ENCODE assay signal across 12 cellular contexts in the genomic region with DNA sequence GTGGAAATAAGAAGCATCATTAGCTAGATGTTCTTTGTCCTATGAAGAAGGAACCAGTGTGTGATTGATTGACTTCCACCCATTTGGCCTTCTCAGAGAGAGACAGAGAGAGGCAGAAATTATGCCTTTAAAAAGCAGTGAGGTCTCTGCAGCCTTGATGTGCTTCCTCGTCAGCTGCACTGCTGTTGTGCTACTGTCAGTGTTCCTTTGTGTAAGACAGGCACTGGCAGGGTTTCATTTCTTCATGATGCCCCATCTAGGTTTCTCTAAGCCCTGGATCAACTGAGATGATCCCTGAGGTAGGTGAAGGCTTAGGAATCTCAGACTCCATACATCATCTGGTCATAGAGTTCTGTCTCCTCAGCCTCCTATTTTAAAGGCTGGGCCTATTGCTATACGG. TPM values are rescaled to one million over a fixed set of nuclear protein-coding genes. Genes with fewer than 3 reads are reported as not detected.
DNase-seq lines count a peak whose midpoint lies in the region; ATAC-seq and TF ChIP-seq lines count a peak whose summit lies in the region.
"Had no signal": no experiment of that assay in that cellular context is flagged by ENCODE, and none has a peak within 500 bp of the region (broad histone marks: within the 10 kb centered on the region; RNA-seq: fewer than 3 reads in every experiment).

No MANE protein-coding gene starts in this region.

- H3K9me3 ChIP-seq in muscle layer of colon (ENCODE audit: low read length), result no peaks in the 10 kb centered on the region
- no peaks in the 10 kb centered on the region for H3K9me3 ChIP-seq in transverse colon
- H3K9me3 ChIP-seq in osteoblast (ENCODE audit: low read depth, low read length), result no peaks in the 10 kb centered on the region
- H3K9me3 ChIP-seq: body of pancreas had no signal

- H3K27ac Mint-ChIP-seq in activated T-cell treated with anti-CD3 and anti-CD28 coated beads, Interleukin-2, amount 50 U/mL, for 72 hours, result peak overlapping the region; percentile 93
- peak overlapping the region; percentile 37 to 96 (median 84) for H3K27ac Mint-ChIP-seq in brain

- H3K4me1 Mint-ChIP-seq in activated T-cell treated with anti-CD3 and anti-CD28 coated beads, Interleukin-2, amount 50 U/mL, for 72 hours (ENCODE audit: low read depth), result peaks cover 78% of the 10 kb centered on the region
- peaks cover 73% of the 10 kb centered on the region for H3K4me1 Mint-ChIP-seq in activated T-cell treated with anti-CD3 and anti-CD28 coated beads, Interleukin-2, amount 50 U/mL, for 4 hours (ENCODE audit: low read depth)
- H3K4me1 Mint-ChIP-seq in brain, result peaks cover 69% of the 10 kb centered on the region

- ATAC-seq in activated T-cell treated with anti-CD3 and anti-CD28 coated beads, Interleukin-2, amount 50 U/mL, for 72 hours (replicated peaks in 1 of 2), result no peak
- no peak for ATAC-seq in activated T-cell treated with anti-CD3 and anti-CD28 coated beads, Interleukin-2, amount 50 U/mL, for 4 hours
- no peak for ATAC-seq in HG02973 (IDR thresholded peaks at IDR 0.05; ENCODE audit: unreplicated experiment)
- ATAC-seq: body of pancreas, PC-3 had no signal

- intact Hi-C loops in transverse colon (cut with DNase I; ENCODE audit: low total_unique reads), result no loop called here

- TF ChIP-seq POLR2A in transverse colon (IDR thresholded peaks at IDR 0.05), result no peak

- peaks cover 66% of the 10 kb centered on the region for H3K79me2 ChIP-seq in osteoblast (ENCODE audit: insufficient read depth, low read length)

- H3K9ac ChIP-seq in muscle layer of colon (ENCODE audit: low read length), result no peak overlapping the region

- H3K4me2 ChIP-seq in osteoblast (ENCODE audit: insufficient read depth, low read length), result no peak overlapping the region

- WGBS in transverse colon (ENCODE audit: low coverage in 1 of 2), 2 donors, result 62% methylated on average over 2 of the region's 2 CpGs; no CpG with 5 or more reads in 1 of the 2 donors

- H3K4me1 ChIP-seq in muscle layer of colon (ENCODE audit: insufficient read depth, low read length) (peaks cover 36% of the 10 kb centered on the region), transverse colon (peaks cover 34 to 69% (median 42%) of the 10 kb centered on the region in 4 donors), osteoblast (ENCODE audit: insufficient read depth, low read length) (peaks cover 29% of the 10 kb centered on the region)

- H3K27ac ChIP-seq in muscle layer of colon (ENCODE audit: low read depth, low read length), result peak overlapping the region; percentile 1
- H3K27ac ChIP-seq in transverse colon, result peak overlapping the region; percentile 63 to 79 (median 74)
- H3K27ac ChIP-seq in osteoblast (ENCODE audit: low read depth, low read length), result no peak overlapping the region

- H3K27me3 Mint-ChIP-seq in activated T-cell treated with anti-CD3 and anti-CD28 coated beads, Interleukin-2, amount 50 U/mL, for 72 hours (ENCODE audit: low read depth), result no peaks in the 10 kb centered on the region
- H3K27me3 Mint-ChIP-seq in activated T-cell treated with anti-CD3 and anti-CD28 coated beads, Interleukin-2, amount 50 U/mL, for 4 hours (ENCODE audit: low read depth), result no peaks in the 10 kb centered on the region
- no peaks in the 10 kb centered on the region for H3K27me3 Mint-ChIP-seq in brain

- in situ Hi-C loops in transverse colon (cut with MboI; ENCODE audit: low pct_ligation_motif_present in 1 of 4, low pct_unique_long_range_greater_than_20kb in 1 of 4, low sequenced_read_pairs in 3 of 4), result no loop called here

- no peak overlapping the region for H3K4me3 ChIP-seq in muscle layer of colon (ENCODE audit: low read depth in 1 of 2, low read length in 2 of 2)
- H3K4me3 ChIP-seq in transverse colon, result no peak overlapping the region
- H3K4me3 ChIP-seq in osteoblast (ENCODE audit: insufficient read depth, low read length), result no peak overlapping the region
- H3K4me3 ChIP-seq: body of pancreas had no signal

- DNase-seq in activated T-cell treated with anti-CD3 and anti-CD28 coated beads, Interleukin-2, amount 50 U/mL, for 72 hours, result no peak
- DNase-seq in activated T-cell treated with anti-CD3 and anti-CD28 coated beads, Interleukin-2, amount 50 U/mL, for 4 hours, result no peak
- DNase-seq in transverse colon, result no peak
- no peak for DNase-seq in osteoblast (ENCODE audit: insufficient read length, low spot score, missing footprints)
- DNase-seq in NCI-H2171 treated with DMSO at 0.1 percent for 48 hours (lab: John Stamatoyannopoulos, UW), result no peak
- DNase-seq: activated CD4-positive, alpha-beta T cell treated with anti-CD3 and anti-CD28 coated beads for 1 hour; PC-3 had no signal

- no peak overlapping the region for H2AFZ ChIP-seq in osteoblast (ENCODE audit: low read length)

- H3K27me3 ChIP-seq in muscle layer of colon (ENCODE audit: control insufficient read depth in 1 of 2, insufficient read depth in 2 of 2, low read length in 2 of 2) (no peaks in the 10 kb centered on the region), transverse colon (no peaks in the 10 kb centered on the region), osteoblast (ENCODE audit: insufficient read depth, low read length) (no peaks in the 10 kb centered on the region)
- H3K27me3 ChIP-seq: body of pancreas had no signal

- peak overlapping the region in 1 of 2 donors; percentile 90 for H3K4me3 Mint-ChIP-seq in activated T-cell treated with anti-CD3 and anti-CD28 coated beads, Interleukin-2, amount 50 U/mL, for 72 hours
- no peak overlapping the region for H3K4me3 Mint-ChIP-seq in activated T-cell treated with anti-CD3 and anti-CD28 coated beads, Interleukin-2, amount 50 U/mL, for 4 hours
- H3K4me3 Mint-ChIP-seq in brain, result no peak overlapping the region

- peaks cover 0 to 8% of the 10 kb centered on the region in 2 donors for H3K36me3 Mint-ChIP-seq in activated T-cell treated with anti-CD3 and anti-CD28 coated beads, Interleukin-2, amount 50 U/mL, for 72 hours (ENCODE audit: insufficient read depth in 2 of 2)
- H3K36me3 Mint-ChIP-seq in activated T-cell treated with anti-CD3 and anti-CD28 coated beads, Interleukin-2, amount 50 U/mL, for 4 hours (ENCODE audit: insufficient read depth), result peaks cover 16% of the 10 kb centered on the region
- H3K36me3 Mint-ChIP-seq in brain, result peaks cover 20% of the 10 kb centered on the region

- TF ChIP-seq EP300 in transverse colon (IDR thresholded peaks at IDR 0.05; ENCODE audit: low read depth), result no peak

- H4K20me1 ChIP-seq in osteoblast (ENCODE audit: insufficient read depth, low read length), result peaks cover 11% of the 10 kb centered on the region

- TF ChIP-seq CTCF in brain (conservative IDR thresholded peaks at IDR 0.05), result no peak
- no peak for TF ChIP-seq CTCF in transverse colon (IDR thresholded peaks at IDR 0.05)
- TF ChIP-seq CTCF in osteoblast (IDR thresholded peaks at IDR 0.05; ENCODE audit: extremely low read depth, low read depth, low read length), result no peak

- H3K9me3 Mint-ChIP-seq in activated T-cell treated with anti-CD3 and anti-CD28 coated beads, Interleukin-2, amount 50 U/mL, for 72 hours, result no peaks in the 10 kb centered on the region
- H3K9me3 Mint-ChIP-seq in activated T-cell treated with anti-CD3 and anti-CD28 coated beads, Interleukin-2, amount 50 U/mL, for 4 hours, result no peaks in the 10 kb centered on the region
- H3K9me3 Mint-ChIP-seq in brain, result no peaks in the 10 kb centered on the region

- H3K36me3 ChIP-seq in muscle layer of colon (ENCODE audit: insufficient read depth, low read length) (peaks cover 15% of the 10 kb centered on the region), transverse colon (peaks cover 0 to 7% (median 0%) of the 10 kb centered on the region in 4 donors), osteoblast (ENCODE audit: insufficient read depth, low read length) (peaks cover 16% of the 10 kb centered on the region)

RNA-seq across cellular contexts. Expression of gene GPR3, which starts 34.9 kb away (rescaled TPM):
- under 1 TPM; 0.81 to 0.91 TPM for total RNA-seq in activated T-cell treated with anti-CD3 and anti-CD28 coated beads, Interleukin-2, amount 50 U/mL, for 72 hours
- 1 to 10 TPM; 2.7 to 4.9 (median 3.4) TPM for total RNA-seq in activated T-cell treated with anti-CD3 and anti-CD28 coated beads, Interleukin-2, amount 50 U/mL, for 4 hours
- 2.7 TPM for polyA plus RNA-seq in brain (ENCODE audit: insufficient read depth, low read depth, low replicate concordance)
- total RNA-seq in transverse colon (not detected), osteoblast (under 0.01 and 0.36 TPM in 2 replicates)
- total RNA-seq: body of pancreas had no signal

RNA-seq across cellular contexts. Expression of gene CD164L2, which starts 44.2 kb away (rescaled TPM):
- not detected for total RNA-seq in activated T-cell treated with anti-CD3 and anti-CD28 coated beads, Interleukin-2, amount 50 U/mL, for 72 hours
- not detected for total RNA-seq in activated T-cell treated with anti-CD3 and anti-CD28 coated beads, Interleukin-2, amount 50 U/mL, for 4 hours
- 2.2 TPM for polyA plus RNA-seq in brain (ENCODE audit: insufficient read depth, low read depth, low replicate concordance)
- total RNA-seq in transverse colon (not detected), osteoblast (not detected in 2 replicates)
- total RNA-seq: glomerular endothelial cell had no signal

RNA-seq across cellular contexts. Expression of gene FCN3, which starts 52.7 kb away (rescaled TPM):
- total RNA-seq in activated T-cell treated with anti-CD3 and anti-CD28 coated beads, Interleukin-2, amount 50 U/mL, for 72 hours, result not detected
- under 1 TPM in 2 of 3 donors, not detected in 1; 0.33 to 0.34 TPM for total RNA-seq in activated T-cell treated with anti-CD3 and anti-CD28 coated beads, Interleukin-2, amount 50 U/mL, for 4 hours
- 1.4 TPM for polyA plus RNA-seq in brain (ENCODE audit: insufficient read depth, low read depth, low replicate concordance)
- total RNA-seq in transverse colon (1 to 10 TPM in 2 of 4 donors, not detected in 2; 1.2 to 1.9 TPM), osteoblast (not detected in 2 replicates)
- total RNA-seq: glomerular endothelial cell, PC-3 had no signal
